In the genomic region with DNA sequence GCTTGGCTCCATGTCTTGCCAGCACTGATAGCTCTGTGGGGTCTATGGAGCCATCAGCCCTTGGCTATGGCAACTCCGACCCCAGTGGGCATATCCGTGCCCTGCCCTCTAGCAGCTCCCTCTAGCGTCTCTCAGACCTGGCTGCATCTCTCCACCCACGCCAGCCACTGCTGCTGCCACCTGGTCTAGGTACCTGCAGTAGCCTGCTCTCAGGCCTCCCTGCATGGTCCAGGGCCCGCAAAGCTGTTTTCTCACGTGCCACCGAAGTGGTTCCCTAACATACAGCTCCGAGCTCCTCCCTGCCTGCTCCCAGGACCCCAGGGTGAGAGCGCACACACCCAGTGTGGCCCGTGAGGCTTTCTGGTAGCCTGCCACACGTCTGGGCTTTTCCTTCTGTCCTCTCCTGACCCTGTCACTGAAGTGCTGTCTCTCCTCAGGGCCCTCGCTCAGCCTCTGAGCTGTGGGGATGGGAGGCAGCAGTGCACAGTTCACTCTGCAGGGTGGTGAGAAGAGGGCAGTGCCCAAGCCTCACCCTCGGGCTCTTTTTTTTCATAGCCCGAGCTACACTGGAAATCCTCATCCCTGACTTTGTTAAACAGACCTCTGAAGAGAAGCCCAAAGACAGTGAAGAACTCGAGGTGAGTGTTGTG, we compare ENCODE assay signal across 1 cellular context.
TF ChIP-seq lines count a peak whose summit lies in the region.

No MANE protein-coding gene starts in this region.

TF ChIP-seq in GM23338, 12 proteins besides CTCF, POLR2A, EP300 and RAD21:
- no peak for TF ChIP-seq EZH2phosphoT487 (IDR thresholded peaks at IDR 0.05; ENCODE audit: unreplicated experiment)
- TF ChIP-seq EZH2 (IDR thresholded peaks at IDR 0.05; ENCODE audit: low read depth, unreplicated experiment) = no peak
- TF ChIP-seq, protein P1, sequence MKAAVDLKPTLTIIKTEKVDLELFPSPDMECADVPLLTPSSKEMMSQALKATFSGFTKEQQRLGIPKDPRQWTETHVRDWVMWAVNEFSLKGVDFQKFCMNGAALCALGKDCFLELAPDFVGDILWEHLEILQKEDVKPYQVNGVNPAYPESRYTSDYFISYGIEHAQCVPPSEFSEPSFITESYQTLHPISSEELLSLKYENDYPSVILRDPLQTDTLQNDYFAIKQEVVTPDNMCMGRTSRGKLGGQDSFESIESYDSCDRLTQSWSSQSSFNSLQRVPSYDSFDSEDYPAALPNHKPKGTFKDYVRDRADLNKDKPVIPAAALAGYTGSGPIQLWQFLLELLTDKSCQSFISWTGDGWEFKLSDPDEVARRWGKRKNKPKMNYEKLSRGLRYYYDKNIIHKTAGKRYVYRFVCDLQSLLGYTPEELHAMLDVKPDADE (IDR thresholded peaks at IDR 0.05) = no peak
- TF ChIP-seq, protein P2, sequence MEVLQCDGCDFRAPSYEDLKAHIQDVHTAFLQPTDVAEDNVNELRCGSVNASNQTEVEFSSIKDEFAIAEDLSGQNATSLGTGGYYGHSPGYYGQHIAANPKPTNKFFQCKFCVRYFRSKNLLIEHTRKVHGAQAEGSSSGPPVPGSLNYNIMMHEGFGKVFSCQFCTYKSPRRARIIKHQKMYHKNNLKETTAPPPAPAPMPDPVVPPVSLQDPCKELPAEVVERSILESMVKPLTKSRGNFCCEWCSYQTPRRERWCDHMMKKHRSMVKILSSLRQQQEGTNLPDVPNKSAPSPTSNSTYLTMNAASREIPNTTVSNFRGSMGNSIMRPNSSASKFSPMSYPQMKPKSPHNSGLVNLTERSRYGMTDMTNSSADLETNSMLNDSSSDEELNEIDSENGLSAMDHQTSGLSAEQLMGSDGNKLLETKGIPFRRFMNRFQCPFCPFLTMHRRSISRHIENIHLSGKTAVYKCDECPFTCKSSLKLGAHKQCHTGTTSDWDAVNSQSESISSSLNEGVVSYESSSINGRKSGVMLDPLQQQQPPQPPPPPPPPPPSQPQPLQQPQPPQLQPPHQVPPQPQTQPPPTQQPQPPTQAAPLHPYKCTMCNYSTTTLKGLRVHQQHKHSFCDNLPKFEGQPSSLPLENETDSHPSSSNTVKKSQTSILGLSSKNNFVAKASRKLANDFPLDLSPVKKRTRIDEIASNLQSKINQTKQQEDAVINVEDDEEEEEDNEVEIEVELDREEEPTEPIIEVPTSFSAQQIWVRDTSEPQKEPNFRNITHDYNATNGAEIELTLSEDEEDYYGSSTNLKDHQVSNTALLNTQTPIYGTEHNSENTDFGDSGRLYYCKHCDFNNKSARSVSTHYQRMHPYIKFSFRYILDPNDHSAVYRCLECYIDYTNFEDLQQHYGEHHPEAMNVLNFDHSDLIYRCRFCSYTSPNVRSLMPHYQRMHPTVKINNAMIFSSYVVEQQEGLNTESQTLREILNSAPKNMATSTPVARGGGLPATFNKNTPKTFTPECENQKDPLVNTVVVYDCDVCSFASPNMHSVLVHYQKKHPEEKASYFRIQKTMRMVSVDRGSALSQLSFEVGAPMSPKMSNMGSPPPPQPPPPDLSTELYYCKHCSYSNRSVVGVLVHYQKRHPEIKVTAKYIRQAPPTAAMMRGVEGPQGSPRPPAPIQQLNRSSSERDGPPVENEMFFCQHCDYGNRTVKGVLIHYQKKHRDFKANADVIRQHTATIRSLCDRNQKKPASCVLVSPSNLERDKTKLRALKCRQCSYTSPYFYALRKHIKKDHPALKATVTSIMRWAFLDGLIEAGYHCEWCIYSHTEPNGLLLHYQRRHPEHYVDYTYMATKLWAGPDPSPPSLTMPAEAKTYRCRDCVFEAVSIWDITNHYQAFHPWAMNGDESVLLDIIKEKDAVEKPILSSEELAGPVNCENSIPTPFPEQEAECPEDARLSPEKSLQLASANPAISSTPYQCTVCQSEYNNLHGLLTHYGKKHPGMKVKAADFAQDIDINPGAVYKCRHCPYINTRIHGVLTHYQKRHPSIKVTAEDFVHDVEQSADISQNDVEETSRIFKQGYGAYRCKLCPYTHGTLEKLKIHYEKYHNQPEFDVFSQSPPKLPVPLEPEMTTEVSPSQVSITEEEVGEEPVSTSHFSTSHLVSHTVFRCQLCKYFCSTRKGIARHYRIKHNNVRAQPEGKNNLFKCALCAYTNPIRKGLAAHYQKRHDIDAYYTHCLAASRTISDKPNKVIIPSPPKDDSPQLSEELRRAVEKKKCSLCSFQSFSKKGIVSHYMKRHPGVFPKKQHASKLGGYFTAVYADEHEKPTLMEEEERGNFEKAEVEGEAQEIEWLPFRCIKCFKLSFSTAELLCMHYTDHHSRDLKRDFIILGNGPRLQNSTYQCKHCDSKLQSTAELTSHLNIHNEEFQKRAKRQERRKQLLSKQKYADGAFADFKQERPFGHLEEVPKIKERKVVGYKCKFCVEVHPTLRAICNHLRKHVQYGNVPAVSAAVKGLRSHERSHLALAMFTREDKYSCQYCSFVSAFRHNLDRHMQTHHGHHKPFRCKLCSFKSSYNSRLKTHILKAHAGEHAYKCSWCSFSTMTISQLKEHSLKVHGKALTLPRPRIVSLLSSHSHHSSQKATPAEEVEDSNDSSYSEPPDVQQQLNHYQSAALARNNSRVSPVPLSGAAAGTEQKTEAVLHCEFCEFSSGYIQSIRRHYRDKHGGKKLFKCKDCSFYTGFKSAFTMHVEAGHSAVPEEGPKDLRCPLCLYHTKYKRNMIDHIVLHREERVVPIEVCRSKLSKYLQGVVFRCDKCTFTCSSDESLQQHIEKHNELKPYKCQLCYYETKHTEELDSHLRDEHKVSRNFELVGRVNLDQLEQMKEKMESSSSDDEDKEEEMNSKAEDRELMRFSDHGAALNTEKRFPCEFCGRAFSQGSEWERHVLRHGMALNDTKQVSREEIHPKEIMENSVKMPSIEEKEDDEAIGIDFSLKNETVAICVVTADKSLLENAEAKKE (CRISPR knock-in tag; IDR thresholded peaks at IDR 0.05) = no peak
- no peak for TF ChIP-seq STAT1 (IDR thresholded peaks at IDR 0.05; ENCODE audit: unreplicated experiment)
- TF ChIP-seq ZNF114 (CRISPR knock-in tag; IDR thresholded peaks at IDR 0.05) = no peak
- TF ChIP-seq POLR2AphosphoS5 (IDR thresholded peaks at IDR 0.05; ENCODE audit: low read depth) = no peak
- TF ChIP-seq CREB1 (CRISPR knock-in tag; IDR thresholded peaks at IDR 0.05; ENCODE audit: low read depth) = no peak
- TF ChIP-seq, protein P3, sequence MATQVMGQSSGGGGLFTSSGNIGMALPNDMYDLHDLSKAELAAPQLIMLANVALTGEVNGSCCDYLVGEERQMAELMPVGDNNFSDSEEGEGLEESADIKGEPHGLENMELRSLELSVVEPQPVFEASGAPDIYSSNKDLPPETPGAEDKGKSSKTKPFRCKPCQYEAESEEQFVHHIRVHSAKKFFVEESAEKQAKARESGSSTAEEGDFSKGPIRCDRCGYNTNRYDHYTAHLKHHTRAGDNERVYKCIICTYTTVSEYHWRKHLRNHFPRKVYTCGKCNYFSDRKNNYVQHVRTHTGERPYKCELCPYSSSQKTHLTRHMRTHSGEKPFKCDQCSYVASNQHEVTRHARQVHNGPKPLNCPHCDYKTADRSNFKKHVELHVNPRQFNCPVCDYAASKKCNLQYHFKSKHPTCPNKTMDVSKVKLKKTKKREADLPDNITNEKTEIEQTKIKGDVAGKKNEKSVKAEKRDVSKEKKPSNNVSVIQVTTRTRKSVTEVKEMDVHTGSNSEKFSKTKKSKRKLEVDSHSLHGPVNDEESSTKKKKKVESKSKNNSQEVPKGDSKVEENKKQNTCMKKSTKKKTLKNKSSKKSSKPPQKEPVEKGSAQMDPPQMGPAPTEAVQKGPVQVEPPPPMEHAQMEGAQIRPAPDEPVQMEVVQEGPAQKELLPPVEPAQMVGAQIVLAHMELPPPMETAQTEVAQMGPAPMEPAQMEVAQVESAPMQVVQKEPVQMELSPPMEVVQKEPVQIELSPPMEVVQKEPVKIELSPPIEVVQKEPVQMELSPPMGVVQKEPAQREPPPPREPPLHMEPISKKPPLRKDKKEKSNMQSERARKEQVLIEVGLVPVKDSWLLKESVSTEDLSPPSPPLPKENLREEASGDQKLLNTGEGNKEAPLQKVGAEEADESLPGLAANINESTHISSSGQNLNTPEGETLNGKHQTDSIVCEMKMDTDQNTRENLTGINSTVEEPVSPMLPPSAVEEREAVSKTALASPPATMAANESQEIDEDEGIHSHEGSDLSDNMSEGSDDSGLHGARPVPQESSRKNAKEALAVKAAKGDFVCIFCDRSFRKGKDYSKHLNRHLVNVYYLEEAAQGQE (IDR thresholded peaks at IDR 0.05; ENCODE audit: unreplicated experiment) = no peak
- no peak for TF ChIP-seq JUNB (IDR thresholded peaks at IDR 0.05; ENCODE audit: unreplicated experiment)
- TF ChIP-seq NANOG (IDR thresholded peaks at IDR 0.05; ENCODE audit: borderline replicate concordance) = no peak
- TF ChIP-seq ZNF331 (CRISPR knock-in tag; IDR thresholded peaks at IDR 0.05; ENCODE audit: low read depth) = no peak
